ENCODE assay signal across 10 cellular contexts in the genomic region with DNA sequence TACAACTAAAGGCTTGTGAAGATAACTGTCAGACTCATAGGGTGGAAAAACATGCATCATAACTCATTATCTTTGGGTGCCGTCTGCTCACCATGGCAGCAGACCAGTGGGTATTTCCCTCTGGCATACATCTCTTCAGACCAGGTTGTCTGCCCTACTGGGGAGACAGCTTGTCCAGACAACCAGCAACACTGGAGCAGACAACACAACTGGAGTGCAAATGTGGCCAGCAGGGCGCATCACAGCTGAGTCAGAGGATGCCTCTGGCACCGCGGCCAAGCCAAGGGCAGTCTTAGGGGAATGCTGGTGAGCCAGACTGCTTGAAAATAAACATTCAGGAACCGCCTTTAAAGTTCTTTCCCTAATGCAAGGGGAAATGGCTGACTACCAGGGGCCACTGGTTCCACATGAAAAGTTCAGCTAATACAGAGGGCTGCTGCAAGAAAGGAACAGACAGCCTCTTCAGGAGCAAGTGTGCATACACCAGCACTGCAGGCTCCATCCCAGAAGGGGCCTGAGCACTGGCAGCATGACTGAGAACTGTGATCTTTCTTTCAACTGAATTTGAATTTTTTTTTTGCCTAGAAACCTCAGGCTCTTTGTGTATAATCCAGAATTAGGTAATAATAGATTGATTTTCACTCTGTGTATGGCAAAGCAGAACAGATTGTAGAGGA.
DNase-seq lines count a peak whose midpoint lies in the region; ATAC-seq and TF ChIP-seq lines count a peak whose summit lies in the region.
"Had no signal": no experiment of that assay in that cellular context is flagged by ENCODE, and none has a peak within 500 bp of the region (broad histone marks: within the 10 kb centered on the region; RNA-seq: fewer than 3 reads in every experiment).

No MANE protein-coding gene starts in this region.

- ATAC-seq in natural killer cell = no peak

- no peak overlapping the region for H3K27ac Mint-ChIP-seq in natural killer cell

- H3K27me3 ChIP-seq in BE2C (no peaks in the 10 kb centered on the region), H7 (ENCODE audit: control insufficient read depth, insufficient read depth, low read length) (no peaks in the 10 kb centered on the region)

- no peaks in the 10 kb centered on the region for H3K4me1 Mint-ChIP-seq in natural killer cell

- H3K27me3 Mint-ChIP-seq in natural killer cell (ENCODE audit: low read depth in 2 of 2) = peaks cover 7 to 8% of the 10 kb centered on the region in 2 donors

- H3K9me3 ChIP-seq in BE2C = no peaks in the 10 kb centered on the region

- H3K4me3 ChIP-seq in BE2C (ENCODE audit: low read depth, low read length) (no peak overlapping the region), epithelial cell of esophagus (ENCODE audit: low read length) (no peak overlapping the region), H7 (ENCODE audit: insufficient read depth, low read depth, low read length) (no peak overlapping the region)

- no peaks in the 10 kb centered on the region for H3K36me3 Mint-ChIP-seq in natural killer cell

- no peaks in the 10 kb centered on the region for H3K4me1 ChIP-seq in BE2C

- H3K4me3 Mint-ChIP-seq in natural killer cell = no peak overlapping the region

- peak; percentile 70 for DNase-seq in BE2C
- DNase-seq in LoVo (ENCODE audit: low spot score) = peak; percentile 10
- DNase-seq in epithelial cell of esophagus (ENCODE audit: low read depth) = peak; percentile 93
- peak; percentile 94 for DNase-seq in myocyte (ENCODE audit: low read depth)
- no peak for DNase-seq in occipital lobe (lab: John Stamatoyannopoulos, UW)
- DNase-seq in NCI-H1436 (lab: John Stamatoyannopoulos, UW) = no peak
- no peak for DNase-seq in H7
- no peak for DNase-seq in natural killer cell
- DNase-seq: activated naive CD4-positive, alpha-beta T cell treated with Interleukin-2 at 50 U/mL for 16 hours; NCI-H1105 treated with DMSO at 0.1 percent for 48 hours had no signal

- intact Hi-C loops in natural killer cell (cut with micrococcal nuclease) = no loop called here

- TF ChIP-seq CTCF in BE2C (IDR thresholded peaks at IDR 0.05; ENCODE audit: low read depth, low read length) = peak; percentile 44
- peak; percentile 50 for TF ChIP-seq CTCF in epithelial cell of esophagus (IDR thresholded peaks at IDR 0.05; ENCODE audit: insufficient read depth, low read depth, low read length, missing control alignments)
- no peak for TF ChIP-seq CTCF in natural killer cell (IDR thresholded peaks at IDR 0.05)

- H3K9me3 Mint-ChIP-seq in natural killer cell = no peaks in the 10 kb centered on the region

- no peaks in the 10 kb centered on the region for H3K36me3 ChIP-seq in BE2C
- H3K36me3 ChIP-seq in H7 (replicated peaks; ENCODE audit: control insufficient read depth, insufficient read depth, low read length) = no peaks in the 10 kb centered on the region

Comparison
In these comparisons a context has a peak if more than half of its experiments do, and no peak if none do; other contexts are left out.
1. DNase-seq: peak in BE2C (single experiment), LoVo (single experiment), epithelial cell of esophagus (single experiment) and myocyte (single experiment); none in occipital lobe (single experiment), NCI-H1436 (single experiment), H7 (single experiment) and natural killer cell (single experiment).